In the genomic region with DNA sequence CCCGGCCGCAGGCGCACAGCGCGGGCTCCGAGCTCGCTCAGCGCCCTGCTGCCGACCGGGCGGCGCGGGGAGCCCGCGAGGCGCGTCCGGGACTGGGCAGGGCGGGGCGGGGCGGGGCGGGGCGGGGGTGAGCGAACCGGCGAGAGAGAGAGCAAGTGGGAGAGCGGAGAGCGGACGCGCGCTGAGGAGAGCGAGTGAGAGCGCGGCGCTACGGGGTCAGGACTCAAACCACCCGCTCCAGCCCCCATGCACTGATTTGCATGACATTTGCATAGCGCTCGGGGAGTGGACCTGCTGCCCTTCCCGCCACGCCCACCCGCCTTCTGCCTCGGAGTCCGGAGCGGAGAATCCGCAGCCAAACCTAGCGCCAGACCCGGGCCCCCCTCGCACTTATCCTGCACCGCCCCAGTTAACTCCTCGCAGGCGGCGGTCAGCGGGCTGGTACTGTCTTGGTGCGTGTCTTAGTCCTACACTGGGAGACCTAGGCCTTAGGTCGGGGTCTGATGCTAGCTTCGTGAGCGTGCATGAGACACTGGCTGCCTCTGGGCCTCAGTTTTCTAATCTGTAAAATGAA, we compare ENCODE assay signal across 1 cellular context.
TF ChIP-seq lines count a peak whose summit lies in the region.

Gene MYLK, minus strand, starts transcription at position 75 of the 574 bp plus-strand sequence. CDS start 90,491 bp downstream, outside the sequence.

TF ChIP-seq in HEK293, 187 proteins besides CTCF, POLR2A, EP300 and RAD21 (continued from another document):
- TF ChIP-seq ZNF449 (tag by site-specific recombination; IDR thresholded peaks at IDR 0.05) (no peak), SP2 (tag by site-specific recombination; IDR thresholded peaks at IDR 0.05) (peak; percentile 24; the same call in 1 of the 2 replicates), PRDM10 (tag by site-specific recombination; IDR thresholded peaks at IDR 0.05) (peak; percentile 71), ZNF600 (tag by site-specific recombination; IDR thresholded peaks at IDR 0.05) (peak; percentile 96), GLIS2 (tag by site-specific recombination; IDR thresholded peaks at IDR 0.05) (peak; percentile 59), ZNF350 (tag by site-specific recombination; IDR thresholded peaks at IDR 0.05) (no peak), SP3 (tag by site-specific recombination; IDR thresholded peaks at IDR 0.05) (peak; percentile 50; the same call in 1 of the 2 replicates), ZNF223 (tag by site-specific recombination; IDR thresholded peaks at IDR 0.05) (peak; percentile 98), ZBTB17 (tag by site-specific recombination; IDR thresholded peaks at IDR 0.05) (peak; percentile 42; the same call in 1 of the 2 replicates), KLF1 (tag by site-specific recombination; IDR thresholded peaks at IDR 0.05) (peak; percentile 60), SALL2 (tag by site-specific recombination; IDR thresholded peaks at IDR 0.05; ENCODE audit: borderline replicate concordance) (no peak), ZXDB (tag by site-specific recombination; IDR thresholded peaks at IDR 0.05) (no peak), ZNF175 (tag by site-specific recombination; IDR thresholded peaks at IDR 0.05) (no peak), ZNF311 (tag by site-specific recombination; IDR thresholded peaks at IDR 0.05; ENCODE audit: borderline replicate concordance) (no peak), ZFP3 (tag by site-specific recombination; IDR thresholded peaks at IDR 0.05; ENCODE audit: low read depth) (no peak), ZNF596 (tag by site-specific recombination; IDR thresholded peaks at IDR 0.05) (peak; percentile 89), ZNF335 (tag by site-specific recombination; conservative IDR thresholded peaks at IDR 0.05) (0 out of 2 replicates have a peak, but pooled peaks have one; percentile 22), ZBTB8A (tag by site-specific recombination; IDR thresholded peaks at IDR 0.05) (peak; percentile 14; the same call in 1 of the 2 replicates), KLF9 (tag by site-specific recombination; IDR thresholded peaks at IDR 0.05; ENCODE audit: low read depth) (peak; percentile 76), BCL11A (tag by site-specific recombination; IDR thresholded peaks at IDR 0.05; ENCODE audit: low read depth) (no peak), ZNF146 (tag by site-specific recombination; IDR thresholded peaks at IDR 0.05) (no peak)
- TF ChIP-seq, protein P1, sequence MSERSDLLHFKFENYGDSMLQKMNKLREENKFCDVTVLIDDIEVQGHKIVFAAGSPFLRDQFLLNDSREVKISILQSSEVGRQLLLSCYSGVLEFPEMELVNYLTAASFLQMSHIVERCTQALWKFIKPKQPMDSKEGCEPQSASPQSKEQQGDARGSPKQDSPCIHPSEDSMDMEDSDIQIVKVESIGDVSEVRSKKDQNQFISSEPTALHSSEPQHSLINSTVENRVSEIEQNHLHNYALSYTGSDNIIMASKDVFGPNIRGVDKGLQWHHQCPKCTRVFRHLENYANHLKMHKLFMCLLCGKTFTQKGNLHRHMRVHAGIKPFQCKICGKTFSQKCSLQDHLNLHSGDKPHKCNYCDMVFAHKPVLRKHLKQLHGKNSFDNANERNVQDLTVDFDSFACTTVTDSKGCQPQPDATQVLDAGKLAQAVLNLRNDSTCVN (tag by site-specific recombination; optimal IDR thresholded peaks at IDR 0.05): peak; percentile 58
